Comparison of ENCODE assay signal across 1 cellular context in the genomic region with DNA sequence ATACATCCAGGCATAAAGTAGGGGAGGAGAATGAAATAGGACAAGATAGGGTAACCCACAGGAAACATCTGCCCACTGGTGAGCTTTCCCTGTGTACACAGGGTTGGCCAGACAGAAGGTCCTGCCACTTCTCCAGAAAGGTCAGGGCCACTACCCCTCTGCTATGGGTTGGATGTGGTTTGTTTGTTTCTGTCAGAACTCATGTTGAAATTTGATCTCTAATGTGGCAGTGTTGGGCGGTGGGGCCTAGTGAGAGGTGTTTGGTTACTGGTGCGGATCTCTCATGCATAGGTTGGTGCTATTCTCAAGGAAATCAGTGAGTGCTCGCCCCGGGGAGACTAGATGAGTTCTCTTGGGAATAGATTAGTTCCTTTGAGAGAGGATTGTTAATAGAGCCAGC.
TF ChIP-seq lines count a peak whose summit lies in the region.

No MANE protein-coding gene starts in this region.

TF ChIP-seq in HepG2, 621 proteins besides CTCF, POLR2A, EP300 and RAD21 (continued from another document and continues in another):
- no peak for TF ChIP-seq PHB2 (IDR thresholded peaks at IDR 0.05; ENCODE audit: partially characterized antibody)
- no peak for TF ChIP-seq ZBTB8A (CRISPR knock-in tag; IDR thresholded peaks at IDR 0.05; ENCODE audit: borderline replicate concordance, low read depth)
- TF ChIP-seq, protein P1, sequence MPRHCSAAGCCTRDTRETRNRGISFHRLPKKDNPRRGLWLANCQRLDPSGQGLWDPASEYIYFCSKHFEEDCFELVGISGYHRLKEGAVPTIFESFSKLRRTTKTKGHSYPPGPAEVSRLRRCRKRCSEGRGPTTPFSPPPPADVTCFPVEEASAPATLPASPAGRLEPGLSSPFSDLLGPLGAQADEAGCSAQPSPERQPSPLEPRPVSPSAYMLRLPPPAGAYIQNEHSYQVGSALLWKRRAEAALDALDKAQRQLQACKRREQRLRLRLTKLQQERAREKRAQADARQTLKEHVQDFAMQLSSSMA (CRISPR knock-in tag; IDR thresholded peaks at IDR 0.05) = no peak
- no peak for TF ChIP-seq ZNF552 (CRISPR knock-in tag; IDR thresholded peaks at IDR 0.05; ENCODE audit: borderline replicate concordance)
- TF ChIP-seq TEAD3 (CRISPR knock-in tag; optimal IDR thresholded peaks at IDR 0.05; ENCODE audit: borderline replicate concordance) = peak; percentile 52
- TF ChIP-seq ZNF431 (CRISPR knock-in tag; IDR thresholded peaks at IDR 0.05; ENCODE audit: borderline replicate concordance, low read depth) = 0 out of 2 replicates have a peak, but pooled peaks have one; percentile 27
- 0 out of 2 replicates have a peak, but pooled peaks have one; percentile 19 for TF ChIP-seq FOSL2 (CRISPR knock-in tag; IDR thresholded peaks at IDR 0.05)
- TF ChIP-seq, protein P2, sequence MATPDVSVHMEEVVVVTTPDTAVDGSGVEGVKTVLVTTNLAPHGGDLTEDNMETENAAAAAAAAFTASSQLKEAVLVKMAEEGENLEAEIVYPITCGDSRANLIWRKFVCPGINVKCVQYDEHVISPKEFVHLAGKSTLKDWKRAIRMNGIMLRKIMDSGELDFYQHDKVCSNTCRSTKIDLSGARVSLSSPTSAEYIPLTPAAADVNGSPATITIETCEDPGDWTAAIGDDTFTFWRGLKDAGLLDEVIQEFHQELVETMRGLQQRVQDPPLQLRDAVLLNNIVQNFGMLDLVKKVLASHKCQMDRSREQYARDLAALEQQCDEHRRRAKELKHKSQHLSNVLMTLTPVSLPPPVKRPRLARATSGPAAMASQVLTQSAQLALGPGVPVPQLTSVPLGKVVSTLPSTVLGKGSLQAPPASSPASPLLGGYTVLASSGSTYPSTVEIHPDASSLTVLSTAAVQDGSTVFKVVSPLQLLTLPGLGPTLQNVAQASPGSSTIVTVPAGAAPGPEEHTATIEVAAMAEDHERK (CRISPR knock-in tag; IDR thresholded peaks at IDR 0.05; ENCODE audit: low read depth) = no peak
- TF ChIP-seq, protein P3, sequence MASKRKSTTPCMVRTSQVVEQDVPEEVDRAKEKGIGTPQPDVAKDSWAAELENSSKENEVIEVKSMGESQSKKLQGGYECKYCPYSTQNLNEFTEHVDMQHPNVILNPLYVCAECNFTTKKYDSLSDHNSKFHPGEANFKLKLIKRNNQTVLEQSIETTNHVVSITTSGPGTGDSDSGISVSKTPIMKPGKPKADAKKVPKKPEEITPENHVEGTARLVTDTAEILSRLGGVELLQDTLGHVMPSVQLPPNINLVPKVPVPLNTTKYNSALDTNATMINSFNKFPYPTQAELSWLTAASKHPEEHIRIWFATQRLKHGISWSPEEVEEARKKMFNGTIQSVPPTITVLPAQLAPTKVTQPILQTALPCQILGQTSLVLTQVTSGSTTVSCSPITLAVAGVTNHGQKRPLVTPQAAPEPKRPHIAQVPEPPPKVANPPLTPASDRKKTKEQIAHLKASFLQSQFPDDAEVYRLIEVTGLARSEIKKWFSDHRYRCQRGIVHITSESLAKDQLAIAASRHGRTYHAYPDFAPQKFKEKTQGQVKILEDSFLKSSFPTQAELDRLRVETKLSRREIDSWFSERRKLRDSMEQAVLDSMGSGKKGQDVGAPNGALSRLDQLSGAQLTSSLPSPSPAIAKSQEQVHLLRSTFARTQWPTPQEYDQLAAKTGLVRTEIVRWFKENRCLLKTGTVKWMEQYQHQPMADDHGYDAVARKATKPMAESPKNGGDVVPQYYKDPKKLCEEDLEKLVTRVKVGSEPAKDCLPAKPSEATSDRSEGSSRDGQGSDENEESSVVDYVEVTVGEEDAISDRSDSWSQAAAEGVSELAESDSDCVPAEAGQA (IDR thresholded peaks at IDR 0.05; ENCODE audit: low read depth) = no peak
- TF ChIP-seq, protein P3 (CRISPR knock-in tag; IDR thresholded peaks at IDR 0.05; ENCODE audit: borderline replicate concordance) = no peak
- TF ChIP-seq ZNF225 (CRISPR knock-in tag; IDR thresholded peaks at IDR 0.05) = no peak
- no peak for TF ChIP-seq POLR2AphosphoS2 (IDR thresholded peaks at IDR 0.05; ENCODE audit: low read depth, low read length)
- TF ChIP-seq KDM6A (CRISPR knock-in tag; IDR thresholded peaks at IDR 0.05; ENCODE audit: low read depth) = 0 out of 2 replicates have a peak, but pooled peaks have one; percentile 25
- TF ChIP-seq ZZZ3 (CRISPR knock-in tag; IDR thresholded peaks at IDR 0.05; ENCODE audit: borderline replicate concordance) = no peak
- TF ChIP-seq BATF2 (CRISPR knock-in tag; IDR thresholded peaks at IDR 0.05) = no peak
- TF ChIP-seq, protein P4, sequence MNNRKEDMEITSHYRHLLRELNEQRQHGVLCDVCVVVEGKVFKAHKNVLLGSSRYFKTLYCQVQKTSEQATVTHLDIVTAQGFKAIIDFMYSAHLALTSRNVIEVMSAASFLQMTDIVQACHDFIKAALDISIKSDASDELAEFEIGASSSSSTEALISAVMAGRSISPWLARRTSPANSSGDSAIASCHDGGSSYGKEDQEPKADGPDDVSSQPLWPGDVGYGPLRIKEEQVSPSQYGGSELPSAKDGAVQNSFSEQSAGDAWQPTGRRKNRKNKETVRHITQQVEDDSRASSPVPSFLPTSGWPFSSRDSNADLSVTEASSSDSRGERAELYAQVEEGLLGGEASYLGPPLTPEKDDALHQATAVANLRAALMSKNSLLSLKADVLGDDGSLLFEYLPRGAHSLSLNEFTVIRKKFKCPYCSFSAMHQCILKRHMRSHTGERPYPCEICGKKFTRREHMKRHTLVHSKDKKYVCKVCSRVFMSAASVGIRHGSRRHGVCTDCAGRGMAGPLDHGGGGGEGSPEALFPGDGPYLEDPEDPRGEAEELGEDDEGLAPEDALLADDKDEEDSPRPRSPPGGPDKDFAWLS (CRISPR knock-in tag; IDR thresholded peaks at IDR 0.05; ENCODE audit: borderline replicate concordance) = no peak
- no peak for TF ChIP-seq SMC3 (IDR thresholded peaks at IDR 0.05; ENCODE audit: low read length)
- no peak for TF ChIP-seq EZH2 (conservative IDR thresholded peaks at IDR 0.05; ENCODE audit: low read depth, low read length)
- peak; percentile 93 for TF ChIP-seq RARA (CRISPR knock-in tag; IDR thresholded peaks at IDR 0.05)
- TF ChIP-seq RFX5 (IDR thresholded peaks at IDR 0.05; ENCODE audit: low read depth, low read length) = no peak
- 0 out of 2 replicates have a peak, but pooled peaks have one; percentile 43 for TF ChIP-seq ZNF335 (CRISPR knock-in tag; IDR thresholded peaks at IDR 0.05)
- TF ChIP-seq PRMT3 (CRISPR knock-in tag; IDR thresholded peaks at IDR 0.05; ENCODE audit: borderline replicate concordance, low read depth) = no peak
- no peak for TF ChIP-seq MYNN (CRISPR knock-in tag; IDR thresholded peaks at IDR 0.05; ENCODE audit: low read depth)
- TF ChIP-seq MXI1 (IDR thresholded peaks at IDR 0.05; ENCODE audit: borderline replicate concordance, low read depth, low read length) = peak; percentile 25; the same call in 1 of the 3 replicates
- no peak for TF ChIP-seq ZNF781 (CRISPR knock-in tag; IDR thresholded peaks at IDR 0.05; ENCODE audit: borderline replicate concordance, not compliant biosample characterization)
- no peak for TF ChIP-seq ZNF777 (CRISPR knock-in tag; IDR thresholded peaks at IDR 0.05)
- TF ChIP-seq TP53 (CRISPR knock-in tag; conservative IDR thresholded peaks at IDR 0.05) = no peak
- TF ChIP-seq RAD51 (IDR thresholded peaks at IDR 0.05; ENCODE audit: borderline replicate concordance) = no peak
- no peak for TF ChIP-seq RFXANK (CRISPR knock-in tag; IDR thresholded peaks at IDR 0.05)
- TF ChIP-seq REXO4 (CRISPR knock-in tag; IDR thresholded peaks at IDR 0.05; ENCODE audit: borderline replicate concordance) = no peak
- no peak for TF ChIP-seq BRD4 (CRISPR knock-in tag; IDR thresholded peaks at IDR 0.05)
- peak; percentile 35; the same call in 1 of the 2 replicates for TF ChIP-seq NFYB (CRISPR knock-in tag; IDR thresholded peaks at IDR 0.05)
- TF ChIP-seq ZBTB20 (CRISPR knock-in tag; IDR thresholded peaks at IDR 0.05; ENCODE audit: borderline replicate concordance, low read depth) = no peak
- peak; percentile 99 for TF ChIP-seq SIX1 (CRISPR knock-in tag; IDR thresholded peaks at IDR 0.05; ENCODE audit: borderline replicate concordance)
- TF ChIP-seq ZNF281 (CRISPR knock-in tag; IDR thresholded peaks at IDR 0.05; ENCODE audit: borderline replicate concordance) = no peak
- TF ChIP-seq, protein P5, sequence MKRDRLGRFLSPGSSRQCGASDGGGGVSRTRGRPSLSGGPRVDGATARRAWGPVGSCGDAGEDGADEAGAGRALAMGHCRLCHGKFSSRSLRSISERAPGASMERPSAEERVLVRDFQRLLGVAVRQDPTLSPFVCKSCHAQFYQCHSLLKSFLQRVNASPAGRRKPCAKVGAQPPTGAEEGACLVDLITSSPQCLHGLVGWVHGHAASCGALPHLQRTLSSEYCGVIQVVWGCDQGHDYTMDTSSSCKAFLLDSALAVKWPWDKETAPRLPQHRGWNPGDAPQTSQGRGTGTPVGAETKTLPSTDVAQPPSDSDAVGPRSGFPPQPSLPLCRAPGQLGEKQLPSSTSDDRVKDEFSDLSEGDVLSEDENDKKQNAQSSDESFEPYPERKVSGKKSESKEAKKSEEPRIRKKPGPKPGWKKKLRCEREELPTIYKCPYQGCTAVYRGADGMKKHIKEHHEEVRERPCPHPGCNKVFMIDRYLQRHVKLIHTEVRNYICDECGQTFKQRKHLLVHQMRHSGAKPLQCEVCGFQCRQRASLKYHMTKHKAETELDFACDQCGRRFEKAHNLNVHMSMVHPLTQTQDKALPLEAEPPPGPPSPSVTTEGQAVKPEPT (CRISPR knock-in tag; IDR thresholded peaks at IDR 0.05; ENCODE audit: low read depth) = no peak
- peak; percentile 49; the same call in 1 of the 2 replicates for TF ChIP-seq NCOR1 (IDR thresholded peaks at IDR 0.05; ENCODE audit: borderline replicate concordance, low read length)
- no peak for TF ChIP-seq JARID2 (CRISPR knock-in tag; IDR thresholded peaks at IDR 0.05; ENCODE audit: insufficient replicate concordance)
- TF ChIP-seq CREM (IDR thresholded peaks at IDR 0.05) = 0 out of 2 replicates have a peak, but pooled peaks have one; percentile 16
- no peak for TF ChIP-seq CREM (CRISPR knock-in tag; IDR thresholded peaks at IDR 0.05)
- peak; percentile 51; the same call in 1 of the 2 replicates for TF ChIP-seq ZNF614 (CRISPR knock-in tag; IDR thresholded peaks at IDR 0.05; ENCODE audit: borderline replicate concordance)
